8 cellular contexts compared by ENCODE assay signal in the genomic region with DNA sequence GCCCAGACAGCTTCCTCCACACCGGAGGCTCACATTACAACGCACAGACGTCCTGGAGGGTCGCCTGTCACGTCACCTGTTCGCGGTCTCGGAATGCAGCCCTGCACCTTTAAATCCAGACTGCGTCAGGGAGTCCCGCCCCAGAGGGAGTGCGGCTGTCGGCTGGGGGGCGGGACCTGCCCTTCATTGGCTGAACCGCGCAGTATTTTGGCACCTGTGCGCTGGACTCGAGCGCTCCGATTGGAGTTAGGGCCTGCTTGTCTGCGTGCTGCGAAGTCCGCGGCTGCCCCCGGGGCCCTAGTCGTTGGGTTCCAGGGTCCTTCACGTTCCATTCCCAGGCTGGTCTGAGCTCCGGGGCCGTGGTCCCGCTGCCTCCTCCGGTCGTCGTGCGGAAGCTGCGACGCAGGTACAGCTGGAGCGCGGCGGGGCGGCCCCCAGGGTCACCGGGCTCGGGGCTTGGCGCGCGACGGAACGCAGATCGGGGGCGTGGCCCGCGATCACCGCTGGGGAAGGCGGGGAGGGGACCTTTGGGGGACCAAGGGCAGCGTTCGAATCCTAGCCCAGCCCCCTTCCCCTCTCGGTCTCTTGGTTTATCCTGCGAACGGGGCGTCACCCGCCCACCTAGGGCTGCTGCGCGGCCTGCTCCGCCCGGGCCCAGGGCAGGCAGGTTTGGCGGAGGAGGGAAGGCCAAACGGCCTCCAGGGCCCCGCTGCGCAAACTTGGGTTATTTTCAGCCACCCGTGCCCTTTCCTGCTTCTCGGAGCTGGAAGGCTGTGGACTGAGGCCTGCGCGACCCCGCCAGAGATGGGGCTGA.
A peak's percentile ranks its signal among the peaks of the same experiment; 100 is the strongest.
DNase-seq lines count a peak whose midpoint lies in the region; ATAC-seq and TF ChIP-seq lines count a peak whose summit lies in the region.

Gene MIEF2, plus strand, starts transcription at position 331 of the 814 bp plus-strand sequence. CDS start 2,059 bp downstream, outside the sequence.

- ATAC-seq in GM21526 (IDR thresholded peaks at IDR 0.05; ENCODE audit: low FRiP score, unreplicated experiment), result peak; percentile 69

- peaks cover 17 to 34% of the 10 kb centered on the region in 2 donors for H3K36me3 ChIP-seq in mucosa of rectum (ENCODE audit: control insufficient read depth in 2 of 2, insufficient read depth in 2 of 2, low read length in 2 of 2)

- peak; percentile 22 for TF ChIP-seq POLR2A in erythroblast (IDR thresholded peaks at IDR 0.05; ENCODE audit: low read length)

- H3K4me1 ChIP-seq in mucosa of rectum (ENCODE audit: control insufficient read depth in 2 of 2, insufficient read depth in 2 of 2, low read length in 2 of 2), result peaks cover 32 to 41% of the 10 kb centered on the region in 2 donors

- H3K27ac ChIP-seq in mucosa of rectum (ENCODE audit: low read depth in 2 of 2, low read length in 2 of 2), result peak within 1 kb of the TSS; percentile 93 to 96

- H3K9ac ChIP-seq in mucosa of rectum (ENCODE audit: low read depth in 1 of 2, low read length in 2 of 2), result peak within 1 kb of the TSS; percentile 85 to 88

- no peaks in the 10 kb centered on the region for H3K27me3 ChIP-seq in mucosa of rectum (ENCODE audit: control insufficient read depth in 2 of 2, insufficient read depth in 2 of 2, low read length in 2 of 2)

- H3K9me3 ChIP-seq in mucosa of rectum (ENCODE audit: control insufficient read depth in 2 of 2, low read length in 2 of 2), result no peaks in the 10 kb centered on the region

- DNase-seq in DMS 273 (lab: John Stamatoyannopoulos, UW; ENCODE audit: unreplicated experiment) (peak; percentile 94), HuH-7.5 (ENCODE audit: low spot score) (peak; percentile 98), OCI-M1 (lab: John Stamatoyannopoulos, UW) (peak; percentile 91), activated T-cell treated with anti-CD3 and anti-CD28 coated beads for 48 hours (ENCODE audit: low read depth) (peak; percentile 90), erythroblast (lab: John Stamatoyannopoulos, UW) (peak; percentile 93 to 94)
- DNase-seq in stimulated activated CD8-positive, alpha-beta memory T cell treated with anti-CD3 and anti-CD28 coated beads, Interleukin-4, amount 100 ng/mL, for 4 hours (ENCODE audit: low read depth in 2 of 2, low spot score in 1 of 2), result peak; percentile 78 to 86

- H3K4me3 ChIP-seq in mucosa of rectum (ENCODE audit: low read length in 2 of 2), result peak within 1 kb of the TSS; percentile 83 to 89

Comparison
In these comparisons a context has a peak if more than half of its experiments do, and no peak if none do; other contexts are left out.
1. Peak in every context shown above with its lines: DNase-seq, ATAC-seq, H3K4me3 ChIP-seq and H3K27ac ChIP-seq.